ENCODE assay signal across 9 cellular contexts in genomic region chr12:46549527-46550265, GRCh38.
DNase-seq lines count a peak whose midpoint lies in the region; ATAC-seq and TF ChIP-seq lines count a peak whose summit lies in the region.
"Had no signal": no experiment of that assay in that cellular context is flagged by ENCODE, and none has a peak within 500 bp of the region (broad histone marks: within the 10 kb centered on the region; RNA-seq: fewer than 3 reads in every experiment).

No MANE protein-coding gene starts in this region.

- peak; percentile 51 for TF ChIP-seq POLR2A in NB4 (IDR thresholded peaks at IDR 0.05; ENCODE audit: extremely low read depth, insufficient read length)
- no peak for TF ChIP-seq POLR2A in stomach (IDR thresholded peaks at IDR 0.05)

- no peaks in the 10 kb centered on the region for H3K27me3 ChIP-seq in CD4-positive, alpha-beta T cell (ENCODE audit: control insufficient read depth, insufficient read depth, low read length)
- no peaks in the 10 kb centered on the region for H3K27me3 ChIP-seq in left lung
- H3K27me3 ChIP-seq in stomach: no peaks in the 10 kb centered on the region
- H3K27me3 ChIP-seq: ascending aorta had no signal

- in situ Hi-C loops in G401 (cut with HindIII; ENCODE audit: low sequenced_read_pairs): no loop called here

- no peak for TF ChIP-seq CTCF in CD4-positive, alpha-beta T cell (IDR thresholded peaks at IDR 0.05)
- no peak for TF ChIP-seq CTCF in NB4 (IDR thresholded peaks at IDR 0.05; ENCODE audit: low read depth, low read length)
- no peak for TF ChIP-seq CTCF in left lung (IDR thresholded peaks at IDR 0.05)
- no peak for TF ChIP-seq CTCF in stomach (IDR thresholded peaks at IDR 0.05)
- no peak for TF ChIP-seq CTCF in omental fat pad (IDR thresholded peaks at IDR 0.05)

- H3K27me3 Mint-ChIP-seq in CD4-positive, alpha-beta T cell: no peaks in the 10 kb centered on the region
- no peaks in the 10 kb centered on the region for H3K27me3 Mint-ChIP-seq in activated T-cell treated with anti-CD3 and anti-CD28 coated beads, Interleukin-2, amount 50 U/mL, for 72 hours (ENCODE audit: low read depth)

- TF ChIP-seq EP300 in stomach (IDR thresholded peaks at IDR 0.05): no peak

- peaks cover 42% of the 10 kb centered on the region for H3K4me1 Mint-ChIP-seq in CD4-positive, alpha-beta T cell (ENCODE audit: low read depth)
- peaks cover 79% of the 10 kb centered on the region for H3K4me1 Mint-ChIP-seq in activated T-cell treated with anti-CD3 and anti-CD28 coated beads, Interleukin-2, amount 50 U/mL, for 72 hours (ENCODE audit: low read depth)

- no peak overlapping the region for H3K27ac ChIP-seq in CD4-positive, alpha-beta T cell (ENCODE audit: low read depth, low read length)
- H3K27ac ChIP-seq in left lung (peak overlapping the region in 1 of 2 donors; percentile 60), stomach (no peak overlapping the region)
- H3K27ac ChIP-seq: ascending aorta had no signal

- peak overlapping the region; percentile 13 for H3K4me3 Mint-ChIP-seq in CD4-positive, alpha-beta T cell
- peak overlapping the region; percentile 77 to 94 for H3K4me3 Mint-ChIP-seq in activated T-cell treated with anti-CD3 and anti-CD28 coated beads, Interleukin-2, amount 50 U/mL, for 72 hours

- H3K4me1 ChIP-seq in left lung (peaks cover 0 to 15% of the 10 kb centered on the region in 2 donors), stomach (peaks cover 0 to 5% (median 2%) of the 10 kb centered on the region in 4 donors)

- H3K36me3 ChIP-seq in left lung (no peaks in the 10 kb centered on the region), stomach (no peaks in the 10 kb centered on the region)
- H3K36me3 ChIP-seq: ascending aorta had no signal

- no peaks in the 10 kb centered on the region for H3K36me3 Mint-ChIP-seq in CD4-positive, alpha-beta T cell (ENCODE audit: low read depth)
- peaks cover 14 to 25% of the 10 kb centered on the region in 2 donors for H3K36me3 Mint-ChIP-seq in activated T-cell treated with anti-CD3 and anti-CD28 coated beads, Interleukin-2, amount 50 U/mL, for 72 hours (ENCODE audit: insufficient read depth in 2 of 2)

- intact Hi-C loops in CD4-positive, alpha-beta T cell (cut with DNase I, micrococcal nuclease): no loop called here
- intact Hi-C loops in left lung (cut with DNase I): no loop called here
- intact Hi-C loops in stomach (cut with DNase I; ENCODE audit: low total_unique reads): no loop called here

- H3K4me3 ChIP-seq in NB4 (ENCODE audit: low read depth, low read length) (peak overlapping the region; percentile 45), left lung (no peak overlapping the region), stomach (no peak overlapping the region)
- H3K4me3 ChIP-seq: ascending aorta had no signal

- CTCF ChIA-PET in CD4-positive, alpha-beta T cell (lab: Charles Lee): no interaction called here

- peak overlapping the region; percentile 5 for H3K27ac Mint-ChIP-seq in CD4-positive, alpha-beta T cell
- H3K27ac Mint-ChIP-seq in activated T-cell treated with anti-CD3 and anti-CD28 coated beads, Interleukin-2, amount 50 U/mL, for 72 hours: peak overlapping the region; percentile 100

- 71 to 86% (median 81%) methylated on average over 7 of the region's 7 CpGs for WGBS in stomach, 5 donors

- POLR2A ChIA-PET in CD4-positive, alpha-beta T cell (lab: Charles Lee): interaction anchor here (0.8 kb wide), 1 partner anchor 37 kb away, joined by 4 read pairs; no protein-coding TSS in a partner anchor

- no peaks in the 10 kb centered on the region for H3K9me3 ChIP-seq in CD4-positive, alpha-beta T cell (ENCODE audit: control insufficient read depth, low read length)
- peaks cover 0 to 4% of the 10 kb centered on the region in 2 donors for H3K9me3 ChIP-seq in left lung
- H3K9me3 ChIP-seq in stomach: no peaks in the 10 kb centered on the region
- H3K9me3 ChIP-seq: ascending aorta had no signal

- H3K9me3 Mint-ChIP-seq in CD4-positive, alpha-beta T cell: no peaks in the 10 kb centered on the region
- peaks cover 6% of the 10 kb centered on the region in 2 donors for H3K9me3 Mint-ChIP-seq in activated T-cell treated with anti-CD3 and anti-CD28 coated beads, Interleukin-2, amount 50 U/mL, for 72 hours

- DNase-seq in CD4-positive, alpha-beta T cell: no peak
- DNase-seq in NB4 (ENCODE audit: low read depth) (peak; percentile 93), left lung (no peak), stomach (no peak), omental fat pad (ENCODE audit: low spot score) (no peak), G401 (ENCODE audit: low spot score) (no peak)
- peak; percentile 68 to 75 for DNase-seq in activated T-cell treated with anti-CD3 and anti-CD28 coated beads, Interleukin-2, amount 50 U/mL, for 72 hours

- ATAC-seq in CD4-positive, alpha-beta T cell (ENCODE audit: poor library complexity): no peak
- peak; percentile 88 for ATAC-seq in activated T-cell treated with anti-CD3 and anti-CD28 coated beads, Interleukin-2, amount 50 U/mL, for 72 hours (replicated peaks in 1 of 2)
- ATAC-seq in left lung (peak; percentile 41), GM18498 (IDR thresholded peaks at IDR 0.05; ENCODE audit: unreplicated experiment) (no peak), omental fat pad (ENCODE audit: low FRiP score) (no peak)

Comparison
In these comparisons a context has a peak if more than half of its experiments do, and no peak if none do; other contexts are left out.
1. ATAC-seq: peak in activated T-cell treated with anti-CD3 and anti-CD28 coated beads, Interleukin-2, amount 50 U/mL, for 72 hours (2 of 2) and left lung (single experiment); none in CD4-positive, alpha-beta T cell (single experiment), GM18498 (single experiment) and omental fat pad (single experiment).
2. DNase-seq: peak in NB4 (single experiment) and activated T-cell treated with anti-CD3 and anti-CD28 coated beads, Interleukin-2, amount 50 U/mL, for 72 hours (2 of 2); none in CD4-positive, alpha-beta T cell (0 of 10), left lung (0 of 2), stomach (single experiment), omental fat pad (single experiment) and G401 (single experiment).